In the genomic region with DNA sequence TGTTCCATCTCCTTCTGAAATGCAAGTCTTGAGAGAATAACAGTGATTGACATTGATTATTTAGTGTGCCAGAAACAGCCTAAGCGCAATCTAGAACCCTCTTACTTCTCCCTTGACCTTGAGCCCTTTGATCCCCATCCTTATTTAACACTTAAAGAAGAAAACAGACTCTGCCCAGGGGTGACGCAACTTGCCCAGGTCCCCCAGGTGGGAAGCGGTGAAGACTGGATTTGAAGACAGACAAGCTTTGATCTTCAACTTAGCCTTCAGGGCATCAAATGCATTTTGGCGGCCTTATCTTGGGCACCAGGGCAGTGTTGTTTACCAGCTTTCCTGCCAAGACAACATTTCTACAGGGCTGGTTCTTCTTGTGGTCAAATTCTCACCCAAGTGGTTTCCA, we compare ENCODE assay signal across 15 cellular contexts. TPM values are rescaled to one million over a fixed set of nuclear protein-coding genes. Genes with fewer than 3 reads are reported as not detected.
DNase-seq lines count a peak whose midpoint lies in the region; ATAC-seq lines count a peak whose summit lies in the region.
"Had no signal": no experiment of that assay in that cellular context is flagged by ENCODE, and none has a peak within 500 bp of the region (broad histone marks: within the 10 kb centered on the region; RNA-seq: fewer than 3 reads in every experiment).

No MANE protein-coding gene starts in this region.

- CTCF ChIA-PET in activated naive CD4-positive, alpha-beta T cell treated with anti-CD3 and anti-CD28 coated beads, Interleukin-2, amount 10 ng/mL, durations not matched to agents 7 days and 5 days (lab: Charles Lee) = interaction anchor here (1.0 kb wide), 2 partner anchors 10 to 51 kb away, joined by 3 to 4 read pairs; no protein-coding TSS in a partner anchor

- no peak for ATAC-seq in activated naive CD4-positive, alpha-beta T cell treated with anti-CD3 and anti-CD28 coated beads, Interleukin-2, amount 50 U/mL, for 72 hours
- no peak for ATAC-seq in HG03342 (IDR thresholded peaks at IDR 0.05; ENCODE audit: unreplicated experiment)

- DNase-seq in activated naive CD4-positive, alpha-beta T cell treated with anti-CD3 and anti-CD28 coated beads, Interleukin-2, amount 10 ng/mL, durations not matched to agents 7 days and 5 days = no peak
- DNase-seq in activated naive CD4-positive, alpha-beta T cell treated with anti-CD3 and anti-CD28 coated beads, Interleukin-2, amount 50 U/mL, for 72 hours (ENCODE audit: low spot score in 2 of 2) = no peak
- peak; percentile 22 for DNase-seq in M059J (ENCODE audit: low read depth)
- peak in 1 of 3 donors; percentile 21 for DNase-seq in immature natural killer cell
- DNase-seq in T1000 (lab: John Stamatoyannopoulos, UW) = no peak
- no peak for DNase-seq in effector CD4-positive, alpha-beta T cell
- DNase-seq: erythroblast, NCI-H2107, NCI-H774, nephron progenitor cell had no signal

- H3K27ac ChIP-seq in subcutaneous abdominal adipose tissue (ENCODE audit: low read depth, low read length) = peak overlapping the region; percentile 70

- no peaks in the 10 kb centered on the region for H3K36me3 Mint-ChIP-seq in activated naive CD4-positive, alpha-beta T cell treated with anti-CD3 and anti-CD28 coated beads, Interleukin-2, amount 10 ng/mL, durations not matched to agents 7 days and 5 days
- H3K36me3 Mint-ChIP-seq in activated naive CD4-positive, alpha-beta T cell treated with anti-CD3 and anti-CD28 coated beads, Interleukin-2, amount 50 U/mL, for 72 hours = no peaks in the 10 kb centered on the region
- H3K36me3 Mint-ChIP-seq in immature natural killer cell = peaks cover 0 to under 1% (median 0%) of the 10 kb centered on the region in 3 donors

- peaks cover 57% of the 10 kb centered on the region for H3K4me1 Mint-ChIP-seq in activated naive CD4-positive, alpha-beta T cell treated with anti-CD3 and anti-CD28 coated beads, Interleukin-2, amount 10 ng/mL, durations not matched to agents 7 days and 5 days
- H3K4me1 Mint-ChIP-seq in immature natural killer cell = peaks cover 35 to 56% of the 10 kb centered on the region in 2 donors

- H3K9me3 Mint-ChIP-seq in activated naive CD4-positive, alpha-beta T cell treated with anti-CD3 and anti-CD28 coated beads, Interleukin-2, amount 10 ng/mL, durations not matched to agents 7 days and 5 days = no peaks in the 10 kb centered on the region
- H3K9me3 Mint-ChIP-seq in activated naive CD4-positive, alpha-beta T cell treated with anti-CD3 and anti-CD28 coated beads, Interleukin-2, amount 50 U/mL, for 72 hours = no peaks in the 10 kb centered on the region
- no peaks in the 10 kb centered on the region for H3K9me3 Mint-ChIP-seq in immature natural killer cell
- H3K9me3 Mint-ChIP-seq: nephron progenitor cell had no signal

- no peak overlapping the region for H3K4me3 Mint-ChIP-seq in activated naive CD4-positive, alpha-beta T cell treated with anti-CD3 and anti-CD28 coated beads, Interleukin-2, amount 10 ng/mL, durations not matched to agents 7 days and 5 days
- peak overlapping the region; percentile 25 to 74 (median 56) for H3K4me3 Mint-ChIP-seq in immature natural killer cell
- H3K4me3 Mint-ChIP-seq: nephron progenitor cell had no signal

- peaks cover 0 to 3% (median 0%) of the 10 kb centered on the region in 5 donors for H3K27me3 ChIP-seq in subcutaneous abdominal adipose tissue (ENCODE audit: control insufficient read depth in 5 of 5, insufficient read depth in 4 of 5, low read length in 5 of 5)

- no peaks in the 10 kb centered on the region for H3K9me3 ChIP-seq in subcutaneous abdominal adipose tissue (ENCODE audit: control insufficient read depth in 5 of 5, low read length in 5 of 5)
- H3K9me3 ChIP-seq: HAP-1 had no signal

- peaks cover 14 to 66% (median 34%) of the 10 kb centered on the region in 5 donors for H3K4me1 ChIP-seq in subcutaneous abdominal adipose tissue (ENCODE audit: control insufficient read depth in 5 of 5, insufficient read depth in 5 of 5, low read length in 5 of 5)
- H3K4me1 ChIP-seq: HAP-1 had no signal

- H3K36me3 ChIP-seq in subcutaneous abdominal adipose tissue (ENCODE audit: control insufficient read depth in 5 of 5, insufficient read depth in 5 of 5, low read length in 5 of 5) = no peaks in the 10 kb centered on the region
- H3K36me3 ChIP-seq: HAP-1 had no signal

- peak overlapping the region in 1 of 5 donors; percentile 47 for H3K9ac ChIP-seq in subcutaneous abdominal adipose tissue (ENCODE audit: low read length in 5 of 5)

- H3K27me3 Mint-ChIP-seq in activated naive CD4-positive, alpha-beta T cell treated with anti-CD3 and anti-CD28 coated beads, Interleukin-2, amount 10 ng/mL, durations not matched to agents 7 days and 5 days = peaks cover 36% of the 10 kb centered on the region
- peaks cover 0 to 4% (median 1%) of the 10 kb centered on the region in 3 donors for H3K27me3 Mint-ChIP-seq in immature natural killer cell (ENCODE audit: low read depth in 3 of 3)

- peak overlapping the region in 4 of 5 donors; percentile 3 to 45 (median 42) for H3K4me3 ChIP-seq in subcutaneous abdominal adipose tissue (ENCODE audit: low read depth in 1 of 5, low read length in 5 of 5)
- H3K4me3 ChIP-seq: HAP-1 had no signal

- peak overlapping the region; percentile 83 for H3K27ac Mint-ChIP-seq in activated naive CD4-positive, alpha-beta T cell treated with anti-CD3 and anti-CD28 coated beads, Interleukin-2, amount 10 ng/mL, durations not matched to agents 7 days and 5 days
- no peak overlapping the region for H3K27ac Mint-ChIP-seq in activated naive CD4-positive, alpha-beta T cell treated with anti-CD3 and anti-CD28 coated beads, Interleukin-2, amount 50 U/mL, for 72 hours
- H3K27ac Mint-ChIP-seq in immature natural killer cell = peak overlapping the region in 5 of 6 donors; percentile 40 to 61 (median 55)
- H3K27ac Mint-ChIP-seq: nephron progenitor cell had no signal

RNA-seq across cellular contexts. Expression of a gene that starts 8.9 kb away (rescaled TPM):
- 1 to 10 TPM in 1 of 2 donors, under 1 TPM in 1; 0.52 to 2.3 TPM for total RNA-seq in activated naive CD4-positive, alpha-beta T cell treated with anti-CD3 and anti-CD28 coated beads, Interleukin-2, amount 50 U/mL, for 72 hours
- total RNA-seq in M059J (2014; rRNA removed; shearing (Covaris generic)) = 0.71 and 1.0 TPM in 2 replicates
- 1 to 10 TPM in 2 of 3 donors, under 1 TPM in 1; 0.25 to 2.4 (median 1.7) TPM for polyA plus RNA-seq in immature natural killer cell
- total RNA-seq: chondrocyte had no signal

RNA-seq across cellular contexts. Expression of a gene that starts 49.5 kb away (rescaled TPM):
- not detected for total RNA-seq in activated naive CD4-positive, alpha-beta T cell treated with anti-CD3 and anti-CD28 coated beads, Interleukin-2, amount 50 U/mL, for 72 hours
- total RNA-seq in M059J (2014; rRNA removed; shearing (Covaris generic)) = 0.10 TPM in 1 of 2 replicates, not detected in the other
- polyA plus RNA-seq in immature natural killer cell = under 1 TPM; 0.09 to 0.46 (median 0.14) TPM
- polyA plus RNA-seq: AG04450 had no signal

Comparison
In these comparisons a context has a peak if more than half of its experiments do, and no peak if none do; other contexts are left out.
1. H3K27ac Mint-ChIP-seq: peak in activated naive CD4-positive, alpha-beta T cell treated with anti-CD3 and anti-CD28 coated beads, Interleukin-2, amount 10 ng/mL, durations not matched to agents 7 days and 5 days (single experiment) and immature natural killer cell (5 of 6); none in activated naive CD4-positive, alpha-beta T cell treated with anti-CD3 and anti-CD28 coated beads, Interleukin-2, amount 50 U/mL, for 72 hours (0 of 2).